1 cellular context compared by ENCODE assay signal in the genomic region with DNA sequence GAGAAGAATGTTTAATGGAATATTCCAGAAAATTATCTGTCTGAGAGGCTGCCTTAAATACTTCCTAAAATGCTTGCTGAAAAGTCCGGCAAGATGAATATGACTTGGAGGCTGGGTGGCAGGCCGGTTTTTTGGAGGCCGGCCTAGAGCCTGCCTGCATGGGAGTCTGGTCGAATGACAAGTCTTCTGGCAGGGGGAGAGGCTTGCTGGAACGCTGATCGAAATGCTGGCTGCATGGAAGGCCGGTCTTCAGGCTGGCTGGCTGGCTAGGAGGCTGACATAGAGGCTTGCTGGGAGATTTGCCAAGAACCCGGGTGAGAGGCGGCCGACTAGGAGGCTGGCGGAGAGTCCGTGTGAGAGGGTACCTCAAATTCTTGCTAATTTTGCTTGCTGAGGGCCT.
TF ChIP-seq lines count a peak whose summit lies in the region.

No MANE protein-coding gene starts in this region.

TF ChIP-seq in H1, 55 proteins besides CTCF, POLR2A, EP300 and RAD21:
- TF ChIP-seq SP1 (IDR thresholded peaks at IDR 0.05; ENCODE audit: low read depth, low read length) (no peak), EGR1 (IDR thresholded peaks at IDR 0.05; ENCODE audit: borderline replicate concordance, low read depth, low read length) (no peak), SP2 (IDR thresholded peaks at IDR 0.05; ENCODE audit: low read length) (no peak), TEAD4 (IDR thresholded peaks at IDR 0.05; ENCODE audit: low read depth, low read length) (no peak), TBP (IDR thresholded peaks at IDR 0.05; ENCODE audit: low read depth, low read length) (no peak), CREB1 (IDR thresholded peaks at IDR 0.05) (no peak), JUN (IDR thresholded peaks at IDR 0.05; ENCODE audit: low read depth, low read length) (no peak), CHD2 (IDR thresholded peaks at IDR 0.05; ENCODE audit: low read length) (no peak), SRF (IDR thresholded peaks at IDR 0.05; ENCODE audit: low read depth, low read length) (no peak), EZH2 (IDR thresholded peaks at IDR 0.05; ENCODE audit: low read depth, low read length, severe bottlenecking) (no peak)
- TF ChIP-seq, protein P1, sequence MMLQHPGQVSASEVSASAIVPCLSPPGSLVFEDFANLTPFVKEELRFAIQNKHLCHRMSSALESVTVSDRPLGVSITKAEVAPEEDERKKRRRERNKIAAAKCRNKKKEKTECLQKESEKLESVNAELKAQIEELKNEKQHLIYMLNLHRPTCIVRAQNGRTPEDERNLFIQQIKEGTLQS (IDR thresholded peaks at IDR 0.05; ENCODE audit: insufficient read depth, low read depth, low read length) = no peak
- TF ChIP-seq, protein P2, sequence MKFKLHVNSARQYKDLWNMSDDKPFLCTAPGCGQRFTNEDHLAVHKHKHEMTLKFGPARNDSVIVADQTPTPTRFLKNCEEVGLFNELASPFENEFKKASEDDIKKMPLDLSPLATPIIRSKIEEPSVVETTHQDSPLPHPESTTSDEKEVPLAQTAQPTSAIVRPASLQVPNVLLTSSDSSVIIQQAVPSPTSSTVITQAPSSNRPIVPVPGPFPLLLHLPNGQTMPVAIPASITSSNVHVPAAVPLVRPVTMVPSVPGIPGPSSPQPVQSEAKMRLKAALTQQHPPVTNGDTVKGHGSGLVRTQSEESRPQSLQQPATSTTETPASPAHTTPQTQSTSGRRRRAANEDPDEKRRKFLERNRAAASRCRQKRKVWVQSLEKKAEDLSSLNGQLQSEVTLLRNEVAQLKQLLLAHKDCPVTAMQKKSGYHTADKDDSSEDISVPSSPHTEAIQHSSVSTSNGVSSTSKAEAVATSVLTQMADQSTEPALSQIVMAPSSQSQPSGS (IDR thresholded peaks at IDR 0.05; ENCODE audit: low read length) = no peak
TF ChIP-seq in H1: peak in this region for 0.
